20 cellular contexts compared by ENCODE assay signal in the genomic region with DNA sequence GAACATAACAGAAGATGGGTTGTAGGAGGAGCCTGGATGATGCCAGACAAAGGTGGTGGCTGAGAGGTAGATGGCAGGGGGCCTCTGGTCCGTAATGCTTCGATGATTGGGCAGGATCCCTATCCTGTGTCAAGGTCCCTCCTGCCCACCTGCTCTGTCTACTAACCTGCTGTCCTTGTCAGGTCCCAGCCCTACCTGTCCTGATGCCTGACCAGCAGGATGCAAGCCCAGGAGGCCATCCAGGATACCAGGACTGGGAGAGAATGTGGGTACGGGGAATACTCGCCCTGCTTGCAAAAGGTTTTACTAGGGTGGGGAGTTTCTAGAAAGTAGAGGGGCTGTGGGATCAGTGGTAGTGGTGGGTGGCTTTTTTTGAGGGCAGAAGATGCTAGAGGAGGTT. TPM values are rescaled to one million over a fixed set of nuclear protein-coding genes. Genes with fewer than 3 reads are reported as not detected.
DNase-seq lines count a peak whose midpoint lies in the region; ATAC-seq and TF ChIP-seq lines count a peak whose summit lies in the region.
"Had no signal": no experiment of that assay in that cellular context is flagged by ENCODE, and none has a peak within 500 bp of the region (broad histone marks: within the 10 kb centered on the region; RNA-seq: fewer than 3 reads in every experiment).

No MANE protein-coding gene starts in this region.

- H3K4me3 ChIP-seq in H7 (ENCODE audit: insufficient read depth, low read depth, low read length) (no peak overlapping the region), colonic mucosa (no peak overlapping the region)
- H3K4me3 ChIP-seq: GM23248, PC-9, upper lobe of left lung had no signal

- H3K27me3 ChIP-seq in H7 (ENCODE audit: control insufficient read depth, insufficient read depth, low read length) (no peaks in the 10 kb centered on the region), colonic mucosa (no peaks in the 10 kb centered on the region)
- H3K27me3 ChIP-seq: upper lobe of left lung had no signal

- no peak for TF ChIP-seq CTCF in activated CD8-positive, alpha-beta T cell treated with anti-CD3 and anti-CD28 coated beads for 36 hours (IDR thresholded peaks at IDR 0.05)
- no peak for TF ChIP-seq CTCF in colonic mucosa (IDR thresholded peaks at IDR 0.05)

- H3K36me3 ChIP-seq in H7 (replicated peaks; ENCODE audit: control insufficient read depth, insufficient read depth, low read length) (peaks cover 4% of the 10 kb centered on the region), colonic mucosa (no peaks in the 10 kb centered on the region)

- H3K9me3 Mint-ChIP-seq in activated CD8-positive, alpha-beta T cell treated with anti-CD3 and anti-CD28 coated beads for 36 hours = no peaks in the 10 kb centered on the region
- H3K9me3 Mint-ChIP-seq in activated CD8-positive, alpha-beta T cell treated with anti-CD3 and anti-CD28 coated beads, Interleukin-2, amount 10 ng/mL, durations not matched to agents 7 days and 5 days (ENCODE audit: insufficient read depth) = no peaks in the 10 kb centered on the region
- H3K9me3 Mint-ChIP-seq in stimulated activated memory B cell treated with anti-CD40 and anti-IgM and Interleukin-4, amounts not matched to agents 10 μg/mL and 1 μg/mL and 100 μg/mL, for 72 hours = peaks cover 3% of the 10 kb centered on the region
- H3K9me3 Mint-ChIP-seq: activated naive CD4-positive, alpha-beta T cell treated with anti-CD3 and anti-CD28 coated beads, Interleukin-2, amount 50 U/mL, for 24 hours; CD8-positive, alpha-beta memory T cell; effector memory CD8-positive, alpha-beta T cell had no signal

- peaks cover 5% of the 10 kb centered on the region for H3K4me1 ChIP-seq in colonic mucosa

- H3K36me3 Mint-ChIP-seq in activated CD8-positive, alpha-beta T cell treated with anti-CD3 and anti-CD28 coated beads for 36 hours (ENCODE audit: low read depth) = peaks cover 29% of the 10 kb centered on the region
- H3K36me3 Mint-ChIP-seq in activated CD8-positive, alpha-beta T cell treated with anti-CD3 and anti-CD28 coated beads, Interleukin-2, amount 10 ng/mL, durations not matched to agents 7 days and 5 days (ENCODE audit: low read depth) = peaks cover 35% of the 10 kb centered on the region
- peaks cover 37% of the 10 kb centered on the region for H3K36me3 Mint-ChIP-seq in stimulated activated memory B cell treated with anti-CD40 and anti-IgM and Interleukin-4, amounts not matched to agents 10 μg/mL and 1 μg/mL and 100 μg/mL, for 72 hours

- ATAC-seq in activated CD8-positive, alpha-beta T cell treated with anti-CD3 and anti-CD28 coated beads for 36 hours = no peak
- ATAC-seq in activated CD8-positive, alpha-beta T cell treated with anti-CD3 and anti-CD28 coated beads, Interleukin-2, amount 10 ng/mL, durations not matched to agents 7 days and 5 days = no peak
- no peak for ATAC-seq in stimulated activated memory B cell treated with anti-CD40 and anti-IgM and Interleukin-4, amounts not matched to agents 10 μg/mL and 1 μg/mL and 100 μg/mL, for 72 hours
- ATAC-seq: effector memory CD8-positive, alpha-beta T cell; SK-N-SH treated with all-trans-retinoic acid at 6 μM for 48 hours had no signal

- CTCF ChIA-PET in activated CD8-positive, alpha-beta T cell treated with anti-CD3 and anti-CD28 coated beads for 36 hours (lab: Charles Lee) = no interaction called here
- CTCF ChIA-PET in activated CD8-positive, alpha-beta T cell treated with anti-CD3 and anti-CD28 coated beads, Interleukin-2, amount 10 ng/mL, durations not matched to agents 7 days and 5 days (lab: Charles Lee) = interaction anchor here (0.7 to 1.4 kb wide), 3 partner anchors 9 to 55 kb away, joined by 3 to 6 read pairs (median 3); a partner anchor contains a TSS

- no peaks in the 10 kb centered on the region for H3K27me3 Mint-ChIP-seq in activated CD8-positive, alpha-beta T cell treated with anti-CD3 and anti-CD28 coated beads for 36 hours
- no peaks in the 10 kb centered on the region for H3K27me3 Mint-ChIP-seq in activated CD8-positive, alpha-beta T cell treated with anti-CD3 and anti-CD28 coated beads, Interleukin-2, amount 10 ng/mL, durations not matched to agents 7 days and 5 days (ENCODE audit: low read depth)
- no peaks in the 10 kb centered on the region for H3K27me3 Mint-ChIP-seq in stimulated activated memory B cell treated with anti-CD40 and anti-IgM and Interleukin-4, amounts not matched to agents 10 μg/mL and 1 μg/mL and 100 μg/mL, for 72 hours
- H3K27me3 Mint-ChIP-seq: activated naive CD4-positive, alpha-beta T cell treated with anti-CD3 and anti-CD28 coated beads, Interleukin-2, amount 50 U/mL, for 24 hours; effector memory CD8-positive, alpha-beta T cell had no signal

- DNase-seq in activated CD8-positive, alpha-beta T cell treated with anti-CD3 and anti-CD28 coated beads for 36 hours = no peak
- DNase-seq in activated CD8-positive, alpha-beta T cell treated with anti-CD3 and anti-CD28 coated beads, Interleukin-2, amount 10 ng/mL, durations not matched to agents 7 days and 5 days = no peak
- DNase-seq in H7 (peak; percentile 20), colonic mucosa (peak; percentile 16), hippocampal formation (lab: John Stamatoyannopoulos, UW) (no peak)
- DNase-seq in stimulated activated CD4-positive, alpha-beta T cell treated with anti-CD3 and anti-CD28 coated beads, Interleukin-2, amount 100 ng/mL, for 48 hours = no peak
- no peak for DNase-seq in effector CD4-positive, alpha-beta T cell
- DNase-seq: GM23248; kidney glomerular epithelial cell; midbrain; NCI-H1105 treated with DMSO at 0.1 percent for 48 hours; NCI-H748 treated with DMSO at 0.1 percent for 48 hours; PC-9; stimulated activated CD4-positive, alpha-beta T cell treated with anti-CD3 and anti-CD28 coated beads, Interleukin-4, amount 100 ng/mL, for 24 hours had no signal

- POLR2A ChIA-PET in activated CD8-positive, alpha-beta T cell treated with anti-CD3 and anti-CD28 coated beads for 36 hours (lab: Charles Lee) = interaction anchor here (1.0 kb wide), 2 partner anchors 13 to 21 kb away, joined by 3 to 4 read pairs; a partner anchor contains a TSS
- POLR2A ChIA-PET in activated CD8-positive, alpha-beta T cell treated with anti-CD3 and anti-CD28 coated beads, Interleukin-2, amount 10 ng/mL, durations not matched to agents 7 days and 5 days (lab: Charles Lee) = no interaction called here

- H3K27ac ChIP-seq in colonic mucosa = no peak overlapping the region
- H3K27ac ChIP-seq: GM23248, PC-9, upper lobe of left lung had no signal

- peak overlapping the region; percentile 40 for H3K27ac Mint-ChIP-seq in activated CD8-positive, alpha-beta T cell treated with anti-CD3 and anti-CD28 coated beads for 36 hours
- no peak overlapping the region for H3K27ac Mint-ChIP-seq in activated CD8-positive, alpha-beta T cell treated with anti-CD3 and anti-CD28 coated beads, Interleukin-2, amount 10 ng/mL, durations not matched to agents 7 days and 5 days
- peak overlapping the region; percentile 42 for H3K27ac Mint-ChIP-seq in stimulated activated memory B cell treated with anti-CD40 and anti-IgM and Interleukin-4, amounts not matched to agents 10 μg/mL and 1 μg/mL and 100 μg/mL, for 72 hours

- peaks cover 27% of the 10 kb centered on the region for H3K4me1 Mint-ChIP-seq in activated CD8-positive, alpha-beta T cell treated with anti-CD3 and anti-CD28 coated beads for 36 hours (ENCODE audit: low read depth)
- peaks cover 36% of the 10 kb centered on the region for H3K4me1 Mint-ChIP-seq in activated CD8-positive, alpha-beta T cell treated with anti-CD3 and anti-CD28 coated beads, Interleukin-2, amount 10 ng/mL, durations not matched to agents 7 days and 5 days (ENCODE audit: low read depth)
- peaks cover 43% of the 10 kb centered on the region for H3K4me1 Mint-ChIP-seq in stimulated activated memory B cell treated with anti-CD40 and anti-IgM and Interleukin-4, amounts not matched to agents 10 μg/mL and 1 μg/mL and 100 μg/mL, for 72 hours

- intact Hi-C loops in activated CD8-positive, alpha-beta T cell treated with anti-CD3 and anti-CD28 coated beads for 36 hours (cut with micrococcal nuclease) = no loop called here
- intact Hi-C loops in colonic mucosa (cut with DNase I) = no loop called here

- no peak overlapping the region for H3K9ac ChIP-seq in colonic mucosa (ENCODE audit: low read depth in 2 of 2, low read length in 2 of 2)
- H3K9ac ChIP-seq: GM23248 had no signal

- no peaks in the 10 kb centered on the region for H3K9me3 ChIP-seq in colonic mucosa
- H3K9me3 ChIP-seq: upper lobe of left lung had no signal

- no peak overlapping the region for H3K4me3 Mint-ChIP-seq in activated CD8-positive, alpha-beta T cell treated with anti-CD3 and anti-CD28 coated beads for 36 hours
- no peak overlapping the region for H3K4me3 Mint-ChIP-seq in activated CD8-positive, alpha-beta T cell treated with anti-CD3 and anti-CD28 coated beads, Interleukin-2, amount 10 ng/mL, durations not matched to agents 7 days and 5 days
- H3K4me3 Mint-ChIP-seq in stimulated activated memory B cell treated with anti-CD40 and anti-IgM and Interleukin-4, amounts not matched to agents 10 μg/mL and 1 μg/mL and 100 μg/mL, for 72 hours = no peak overlapping the region
- H3K4me3 Mint-ChIP-seq: activated naive CD4-positive, alpha-beta T cell treated with anti-CD3 and anti-CD28 coated beads, Interleukin-2, amount 50 U/mL, for 24 hours; effector memory CD8-positive, alpha-beta T cell had no signal

RNA-seq across cellular contexts. Expression of a gene that starts 4.4 kb away (rescaled TPM):
- 10 to 100 TPM; 12.1 to 13.4 TPM for total RNA-seq in activated CD8-positive, alpha-beta T cell treated with anti-CD3 and anti-CD28 coated beads for 36 hours
- total RNA-seq in activated CD8-positive, alpha-beta T cell treated with anti-CD3 and anti-CD28 coated beads, Interleukin-2, amount 10 ng/mL, durations not matched to agents 7 days and 5 days = 10 to 100 TPM; 20.0 to 20.6 TPM
- 11.0 and 12.5 TPM in 2 replicates for total RNA-seq in H7 (2014; rRNA removed; shearing (Covaris generic))
- 10 to 100 TPM; 19.3 to 39.2 TPM for total RNA-seq in colonic mucosa
- total RNA-seq: PC-9 had no signal

RNA-seq across cellular contexts. Expression of a gene that starts 10.3 kb away (rescaled TPM):
- total RNA-seq in activated CD8-positive, alpha-beta T cell treated with anti-CD3 and anti-CD28 coated beads for 36 hours = 100 to 1,000 TPM; 107 to 114 TPM
- 10 to 100 TPM; 80.7 to 94.1 TPM for total RNA-seq in activated CD8-positive, alpha-beta T cell treated with anti-CD3 and anti-CD28 coated beads, Interleukin-2, amount 10 ng/mL, durations not matched to agents 7 days and 5 days
- 131 and 188 TPM in 2 replicates for total RNA-seq in H7 (2014; rRNA removed; shearing (Covaris generic))
- total RNA-seq in colonic mucosa = 10 to 100 TPM; 63.0 to 79.4 TPM
- total RNA-seq: PC-9 had no signal

RNA-seq across cellular contexts. Expression of a gene that starts 13.8 kb away (rescaled TPM):
- total RNA-seq in activated CD8-positive, alpha-beta T cell treated with anti-CD3 and anti-CD28 coated beads for 36 hours = 10 to 100 TPM; 88.3 to 90.0 TPM
- total RNA-seq in activated CD8-positive, alpha-beta T cell treated with anti-CD3 and anti-CD28 coated beads, Interleukin-2, amount 10 ng/mL, durations not matched to agents 7 days and 5 days = 100 to 1,000 TPM; 108 to 114 TPM
- total RNA-seq in H7 (2014; rRNA removed; shearing (Covaris generic)) = 85.9 and 96.2 TPM in 2 replicates
- 100 to 1,000 TPM; 176 to 183 TPM for total RNA-seq in colonic mucosa

RNA-seq across cellular contexts. Expression of a gene that starts 24.9 kb away (rescaled TPM):
- total RNA-seq in activated CD8-positive, alpha-beta T cell treated with anti-CD3 and anti-CD28 coated beads for 36 hours = 100 to 1,000 TPM; 527 to 550 TPM
- 100 to 1,000 TPM; 476 to 528 TPM for total RNA-seq in activated CD8-positive, alpha-beta T cell treated with anti-CD3 and anti-CD28 coated beads, Interleukin-2, amount 10 ng/mL, durations not matched to agents 7 days and 5 days
- 1,648 and 1,979 TPM in 2 replicates for total RNA-seq in H7 (2014; rRNA removed; shearing (Covaris generic))
- total RNA-seq in colonic mucosa = 100 to 1,000 TPM; 205 to 412 TPM

RNA-seq across cellular contexts. Expression of a gene that starts 49.1 kb away (rescaled TPM):
- 1 to 10 TPM; 7.4 to 7.9 TPM for total RNA-seq in activated CD8-positive, alpha-beta T cell treated with anti-CD3 and anti-CD28 coated beads for 36 hours
- 10 to 100 TPM; 13.9 to 16.7 TPM for total RNA-seq in activated CD8-positive, alpha-beta T cell treated with anti-CD3 and anti-CD28 coated beads, Interleukin-2, amount 10 ng/mL, durations not matched to agents 7 days and 5 days
- total RNA-seq in H7 (2014; rRNA removed; shearing (Covaris generic)) = 12.6 and 20.4 TPM in 2 replicates
- 10 to 100 TPM; 13.5 to 20.2 TPM for total RNA-seq in colonic mucosa

Comparison
In these comparisons a context has a peak if more than half of its experiments do, and no peak if none do; other contexts are left out.
1. DNase-seq: peak in H7 (single experiment) and colonic mucosa (single experiment); none in activated CD8-positive, alpha-beta T cell treated with anti-CD3 and anti-CD28 coated beads for 36 hours (single experiment), activated CD8-positive, alpha-beta T cell treated with anti-CD3 and anti-CD28 coated beads, Interleukin-2, amount 10 ng/mL, durations not matched to agents 7 days and 5 days (single experiment), stimulated activated CD4-positive, alpha-beta T cell treated with anti-CD3 and anti-CD28 coated beads, Interleukin-2, amount 100 ng/mL, for 48 hours (0 of 2), effector CD4-positive, alpha-beta T cell (single experiment) and hippocampal formation (0 of 2).